Comparison of ENCODE assay signal across 16 cellular contexts in the genomic region with DNA sequence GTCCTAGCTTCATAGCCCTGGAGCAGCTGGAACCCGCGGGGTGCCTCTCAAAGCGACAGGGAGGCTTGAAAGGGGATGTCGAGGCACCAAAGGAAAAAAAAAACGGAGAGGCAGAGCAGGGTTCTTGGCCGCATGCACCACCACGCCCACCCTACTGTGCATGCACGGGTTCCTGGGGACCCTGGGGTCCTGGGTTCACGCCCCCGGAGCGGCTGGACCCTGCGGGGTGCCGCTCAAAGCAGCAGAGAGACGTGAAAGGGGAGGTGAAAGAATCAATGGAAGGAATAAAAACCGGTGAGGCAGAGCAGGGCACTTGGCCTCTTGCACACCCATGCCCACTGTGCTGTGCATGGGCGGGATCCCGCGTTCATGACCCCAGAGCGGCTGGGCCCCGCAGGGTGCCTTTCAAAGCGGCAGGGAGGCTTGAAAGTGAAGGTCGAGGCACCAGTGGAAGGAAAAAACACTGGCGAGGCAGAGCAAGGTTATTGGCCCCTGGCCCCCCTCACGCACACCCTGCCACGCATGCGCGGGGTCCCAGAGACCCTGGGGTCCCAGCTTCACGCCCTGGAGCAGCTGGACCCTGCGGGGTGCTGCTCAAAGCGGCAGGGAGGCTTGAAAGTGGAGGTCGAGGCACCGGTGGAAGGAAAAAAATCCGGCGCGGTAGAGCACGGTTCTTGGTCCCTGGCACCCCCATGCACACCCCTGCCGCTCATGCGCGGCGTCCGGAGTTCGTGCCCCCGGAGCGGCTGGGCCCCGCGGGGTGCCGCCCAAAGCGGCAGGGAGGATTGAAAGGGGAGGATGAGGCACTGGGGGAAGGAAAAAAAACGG.
"Had no signal": no experiment of that assay in that cellular context is flagged by ENCODE, and none has a peak within 500 bp of the region (broad histone marks: within the 10 kb centered on the region; RNA-seq: fewer than 3 reads in every experiment).

No MANE protein-coding gene starts in this region.

- H3K27me3 ChIP-seq: brain microvascular endothelial cell, esophagus squamous epithelium, hepatocyte, suprapubic skin had no signal

- H3K27ac Mint-ChIP-seq: stimulated activated naive CD8-positive, alpha-beta T cell treated with anti-CD3 and anti-CD28 coated beads, Interleukin-15, Interleukin-2, amounts not matched to agents 100 ng/mL and 50 ng/mL, for 24 hours had no signal

- DNase-seq: activated naive CD4-positive, alpha-beta T cell; activated T-cell treated with anti-CD3 and anti-CD28 coated beads for 4 hours; anterior cingulate cortex; brain microvascular endothelial cell; cortex of kidney; effector CD4-positive, alpha-beta T cell; esophagus squamous epithelium; midbrain; sigmoid colon; spleen had no signal

- ATAC-seq: activated CD4-positive, CD25-positive, alpha-beta regulatory T cell treated with anti-CD3 and anti-CD28 coated beads, Interleukin-2, amount 50 U/mL, for 24 hours; left lobe of liver had no signal

- H3K36me3 ChIP-seq: brain microvascular endothelial cell, esophagus squamous epithelium, sigmoid colon, spleen, suprapubic skin had no signal

- H3K4me1 Mint-ChIP-seq: neural crest cell had no signal

- H3K4me1 ChIP-seq: esophagus squamous epithelium, sigmoid colon, spleen, suprapubic skin had no signal

- H3K9me3 Mint-ChIP-seq: neural crest cell; stimulated activated naive CD8-positive, alpha-beta T cell treated with anti-CD3 and anti-CD28 coated beads, Interleukin-15, Interleukin-2, amounts not matched to agents 100 ng/mL and 50 ng/mL, for 24 hours had no signal

- H3K4me3 Mint-ChIP-seq: neural crest cell; stimulated activated naive CD8-positive, alpha-beta T cell treated with anti-CD3 and anti-CD28 coated beads, Interleukin-15, Interleukin-2, amounts not matched to agents 100 ng/mL and 50 ng/mL, for 24 hours had no signal

- H3K4me3 ChIP-seq: esophagus squamous epithelium, hepatocyte, sigmoid colon, spleen, suprapubic skin had no signal

- H3K27me3 Mint-ChIP-seq: stimulated activated naive CD8-positive, alpha-beta T cell treated with anti-CD3 and anti-CD28 coated beads, Interleukin-15, Interleukin-2, amounts not matched to agents 100 ng/mL and 50 ng/mL, for 24 hours had no signal
